9 cellular contexts compared by ENCODE assay signal in the genomic region with DNA sequence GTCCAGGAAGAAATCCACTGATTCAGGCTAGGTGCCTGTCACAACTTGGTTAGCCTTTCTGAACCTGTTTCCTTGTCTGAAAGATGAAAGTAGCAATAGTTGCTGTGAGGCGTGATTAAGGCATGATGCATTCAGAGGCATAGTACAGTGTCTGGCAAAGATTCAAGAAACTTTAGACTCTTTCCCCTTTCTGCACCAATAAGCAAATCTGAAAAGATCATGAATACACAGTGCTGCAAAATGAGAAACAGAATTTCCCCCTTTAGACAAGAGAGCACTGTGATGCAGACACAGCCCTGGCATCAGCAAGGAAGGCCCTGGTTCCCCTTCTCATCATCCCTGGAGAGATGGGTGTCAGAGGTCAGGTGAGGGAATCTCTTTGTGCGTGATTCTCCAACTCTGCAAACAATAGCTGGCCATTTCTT. TPM values are rescaled to one million over a fixed set of nuclear protein-coding genes. Genes with fewer than 3 reads are reported as not detected.
A peak's percentile ranks its signal among the peaks of the same experiment; 100 is the strongest.
DNase-seq lines count a peak whose midpoint lies in the region; ATAC-seq and TF ChIP-seq lines count a peak whose summit lies in the region.
"Had no signal": no experiment of that assay in that cellular context is flagged by ENCODE, and none has a peak within 500 bp of the region (broad histone marks: within the 10 kb centered on the region; RNA-seq: fewer than 3 reads in every experiment).

No MANE protein-coding gene starts in this region.

- no peak overlapping the region for H3K4me3 Mint-ChIP-seq in nephron

- DNase-seq in astrocyte of the hippocampus (ENCODE audit: low read depth, low spot score): peak; percentile 86
- DNase-seq in NCI-H2029 treated with DMSO at 0.1 percent for 48 hours (lab: John Stamatoyannopoulos, UW): no peak
- no peak for DNase-seq in occipital lobe (lab: John Stamatoyannopoulos, UW)
- no peak for DNase-seq in lower leg skin (ENCODE audit: low spot score in 2 of 2)
- DNase-seq in NCI-H526 treated with DMSO at 0.1 percent for 48 hours (lab: John Stamatoyannopoulos, UW): no peak

- WGBS in lower leg skin, 2 donors: 27 to 29% methylated on average over 2 of the region's 2 CpGs

- no peak for TF ChIP-seq POLR2A in lower leg skin (IDR thresholded peaks at IDR 0.05)

- TF ChIP-seq CTCF in nephron (IDR thresholded peaks at IDR 0.05; ENCODE audit: unreplicated experiment in 3 of 3) (no peak), lower leg skin (IDR thresholded peaks at IDR 0.05) (no peak)

- ATAC-seq in GM18867 (IDR thresholded peaks at IDR 0.05; ENCODE audit: unreplicated experiment) (peak; percentile 37), HG03039 (IDR thresholded peaks at IDR 0.05; ENCODE audit: unreplicated experiment) (peak; percentile 48)

- H3K4me1 Mint-ChIP-seq in nephron: peaks cover 51% of the 10 kb centered on the region

- peak overlapping the region; percentile 69 to 95 (median 94) for H3K27ac Mint-ChIP-seq in nephron

- H3K9me3 Mint-ChIP-seq in nephron: no peaks in the 10 kb centered on the region

- no peak overlapping the region for H3K4me3 ChIP-seq in lower leg skin (ENCODE audit: low read depth, poor library complexity, severe bottlenecking)
- H3K4me3 ChIP-seq: lung had no signal

- intact Hi-C loops in lower leg skin (cut with DNase I; ENCODE audit: low total_unique reads): no loop called here

- no peaks in the 10 kb centered on the region for H3K36me3 Mint-ChIP-seq in nephron (ENCODE audit: low read depth)

- no peaks in the 10 kb centered on the region for H3K27me3 Mint-ChIP-seq in nephron (ENCODE audit: low read depth)

RNA-seq across cellular contexts. Expression of gene ITPKB, which starts 41.9 kb away (rescaled TPM):
- total RNA-seq in occipital lobe (3.9 TPM), lower leg skin (10 to 100 TPM; 39.3 to 57.2 (median 44.1) TPM)
